Comparison of ENCODE assay signal across 8 cellular contexts in genomic region chr11:16001899-16002426, GRCh38.
DNase-seq lines count a peak whose midpoint lies in the region; ATAC-seq and TF ChIP-seq lines count a peak whose summit lies in the region.

No MANE protein-coding gene starts in this region.

- CTCF ChIA-PET in mammary epithelial cell (lab: Charles Lee; ENCODE audit: low non-redundant PET), result no interaction called here

- ATAC-seq in HG03342 (IDR thresholded peaks at IDR 0.05; ENCODE audit: unreplicated experiment), result no peak

- dilution Hi-C loops in mammary epithelial cell (cut with HindIII; ENCODE audit: low sequenced_read_pairs), result no loop called here

- in situ Hi-C loops in mammary epithelial cell (cut with MboI; ENCODE audit: low sequenced_read_pairs in 2 of 2), result no loop called here

- H3K27ac ChIP-seq in mammary epithelial cell (ENCODE audit: insufficient read depth, low read depth, low read length) (peak overlapping the region; percentile 55), coronary artery (no peak overlapping the region)

- WGBS in mammary epithelial cell (ENCODE audit: low coverage, missing lambda C conversion rate), result 0% methylated on average over 4 of the region's 4 CpGs

- H4K20me1 ChIP-seq in mammary epithelial cell (ENCODE audit: insufficient read depth, low read length), result no peaks in the 10 kb centered on the region

- H3K9me3 ChIP-seq in mammary epithelial cell (replicated peaks; ENCODE audit: insufficient read depth, low read length), result no peaks in the 10 kb centered on the region
- H3K9me3 ChIP-seq in neuron (ENCODE audit: low read length), result no peaks in the 10 kb centered on the region

- intact Hi-C loops in mammary epithelial cell (cut with micrococcal nuclease), result no loop called here

- H3K4me1 ChIP-seq in mammary epithelial cell (ENCODE audit: insufficient read depth, low read length), result peaks cover 22% of the 10 kb centered on the region
- H3K4me1 ChIP-seq in neuron (ENCODE audit: insufficient read depth, low read length), result peaks cover 9% of the 10 kb centered on the region

- DNase-seq in HCEC 1CT (peak; percentile 92), NCI-H2196 treated with DMSO at 0.1 percent for 48 hours (lab: John Stamatoyannopoulos, UW; ENCODE audit: unreplicated experiment) (peak; percentile 46), mammary epithelial cell (peak; percentile 93), anterior cingulate cortex (lab: John Stamatoyannopoulos, UW) (no peak), coronary artery (ENCODE audit: low spot score) (no peak)
- DNase-seq in activated CD8-positive, alpha-beta memory T cell treated with anti-CD3 and anti-CD28 coated beads for 24 hours, result no peak

- H3K4me3 ChIP-seq in mammary epithelial cell (replicated peaks in 1 of 3; ENCODE audit: insufficient read depth in 1 of 3, low read depth in 2 of 3, low read length in 3 of 3) (peak overlapping the region in 2 of 3 experiments; percentile 15 to 20), neuron (ENCODE audit: low read length) (no peak overlapping the region), coronary artery (no peak overlapping the region)

- H3K36me3 ChIP-seq in mammary epithelial cell (ENCODE audit: insufficient read depth, low read length) (no peaks in the 10 kb centered on the region), neuron (ENCODE audit: insufficient read depth, low read length) (no peaks in the 10 kb centered on the region)

- H3K79me2 ChIP-seq in mammary epithelial cell (ENCODE audit: insufficient read depth, low read length), result no peaks in the 10 kb centered on the region

- TF ChIP-seq CTCF in mammary epithelial cell (conservative IDR thresholded peaks at IDR 0.05 in 1 of 2, IDR thresholded peaks at IDR 0.05 in 1 of 2; ENCODE audit: extremely low read depth in 1 of 2, insufficient read depth in 1 of 2, low read depth in 1 of 2, low read length in 2 of 2) (peak in 1 of 2 donors; percentile 14), coronary artery (IDR thresholded peaks at IDR 0.05) (no peak)

- BruUV-seq in mammary epithelial cell (replicated peaks; lab: Mats Ljungman, UMichigan), result no TSS peak

- no peak overlapping the region for H3K9ac ChIP-seq in mammary epithelial cell (ENCODE audit: insufficient read depth, low read length)

- H3K27me3 ChIP-seq in mammary epithelial cell (ENCODE audit: insufficient read depth, low read length), result no peaks in the 10 kb centered on the region
- no peaks in the 10 kb centered on the region for H3K27me3 ChIP-seq in neuron (ENCODE audit: insufficient read depth, low read length)

- peak overlapping the region; percentile 77 for H3K4me2 ChIP-seq in mammary epithelial cell (ENCODE audit: insufficient read depth, low read depth, low read length)

- H2AFZ ChIP-seq in mammary epithelial cell (ENCODE audit: low read depth, low read length), result peak overlapping the region; percentile 62
- H2AFZ ChIP-seq in neuron (ENCODE audit: low read depth, low read length), result peak overlapping the region; percentile 82

Comparison
In these comparisons a context has a peak if more than half of its experiments do, and no peak if none do; other contexts are left out.
1. DNase-seq: peak in HCEC 1CT (single experiment), NCI-H2196 treated with DMSO at 0.1 percent for 48 hours (single experiment) and mammary epithelial cell (single experiment); none in activated CD8-positive, alpha-beta memory T cell treated with anti-CD3 and anti-CD28 coated beads for 24 hours (single experiment), anterior cingulate cortex (0 of 58) and coronary artery (single experiment).
2. H3K4me3 ChIP-seq: peak in mammary epithelial cell (2 of 3); none in neuron (single experiment) and coronary artery (single experiment).